ENCODE assay signal across 16 cellular contexts in the genomic region with DNA sequence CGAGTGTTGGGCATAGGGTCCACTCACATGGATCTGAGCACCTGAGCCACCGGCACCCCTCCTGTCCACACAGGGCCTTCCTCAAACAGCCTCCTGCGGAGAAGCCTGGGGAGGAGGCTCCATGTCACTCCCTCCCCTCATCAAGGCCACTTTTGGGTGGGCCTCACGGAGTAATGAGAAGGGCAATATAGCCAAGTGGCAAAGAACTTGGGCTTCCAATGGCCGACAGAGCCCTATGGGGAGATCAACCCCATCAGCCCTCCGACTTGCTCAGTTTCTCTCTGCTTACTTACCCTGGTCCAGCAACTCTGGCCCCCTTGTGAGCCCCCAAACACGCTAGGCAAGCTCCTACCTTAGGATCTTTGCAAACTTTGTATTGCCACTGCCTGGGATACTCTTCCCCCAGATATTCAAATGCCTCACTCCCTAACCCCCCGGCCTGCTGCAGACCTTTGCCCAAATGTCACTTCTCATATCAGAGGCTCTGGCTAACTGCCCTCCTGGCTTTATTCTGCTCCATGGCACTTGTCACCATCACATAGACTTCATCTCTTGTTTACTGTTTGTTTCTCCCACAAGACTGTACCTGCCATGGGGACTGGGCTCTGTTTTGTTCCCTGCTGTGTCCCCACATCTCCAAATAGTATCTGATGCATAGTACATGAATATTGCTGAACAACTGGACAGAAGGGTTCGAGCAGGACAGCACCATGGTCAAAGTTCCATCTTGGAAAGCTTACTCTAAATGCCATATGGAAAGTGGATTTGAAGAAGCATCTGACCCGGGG.
"Had no signal": no experiment of that assay in that cellular context is flagged by ENCODE, and none has a peak within 500 bp of the region (broad histone marks: within the 10 kb centered on the region; RNA-seq: fewer than 3 reads in every experiment).

No MANE protein-coding gene starts in this region.

- H3K4me1 ChIP-seq: ascending aorta, breast epithelium, transverse colon had no signal

- H3K4me1 Mint-ChIP-seq: activated CD4-positive, alpha-beta memory T cell treated with anti-CD3 and anti-CD28 coated beads, Interleukin-2, amount 10 ng/mL, durations not matched to agents 7 days and 5 days had no signal

- H3K4me3 Mint-ChIP-seq: activated CD4-positive, alpha-beta memory T cell treated with anti-CD3 and anti-CD28 coated beads, Interleukin-2, amount 10 ng/mL, durations not matched to agents 7 days and 5 days; activated naive CD4-positive, alpha-beta T cell treated with anti-CD3 and anti-CD28 coated beads, Interleukin-2, amount 10 ng/mL, durations not matched to agents 7 days and 5 days; nephron; stimulated activated naive B cell treated with anti-CD40 and anti-IgM and Interleukin-4, amounts not matched to agents 10 μg/mL and 1 μg/mL and 100 μg/mL, for 72 hours had no signal

- H3K27ac Mint-ChIP-seq: activated CD4-positive, alpha-beta memory T cell treated with anti-CD3 and anti-CD28 coated beads, Interleukin-2, amount 10 ng/mL, durations not matched to agents 7 days and 5 days; activated naive CD4-positive, alpha-beta T cell treated with anti-CD3 and anti-CD28 coated beads, Interleukin-2, amount 10 ng/mL, durations not matched to agents 7 days and 5 days; nephron; stimulated activated naive B cell treated with anti-CD40 and anti-IgM and Interleukin-4, amounts not matched to agents 10 μg/mL and 1 μg/mL and 100 μg/mL, for 72 hours had no signal

- DNase-seq: dermis blood vessel endothelial cell; erythroblast; mesendoderm; SHP77; stimulated activated CD4-positive, alpha-beta T cell treated with anti-CD3 and anti-CD28 coated beads, Interleukin-12 subunit alpha, Interleukin-12 subunit beta, amount 100 ng/mL, for 4 hours; stimulated activated naive B cell treated with anti-CD40 and anti-IgM and Interleukin-4, amounts not matched to agents 10 μg/mL and 1 μg/mL and 100 μg/mL, for 72 hours; T-helper 1 cell; transverse colon had no signal

- H3K36me3 ChIP-seq: ascending aorta, breast epithelium, transverse colon had no signal

- H3K27me3 ChIP-seq: ascending aorta, breast epithelium, hepatocyte, transverse colon had no signal

- H3K9me3 ChIP-seq: ascending aorta, breast epithelium, transverse colon had no signal

- ATAC-seq: SK-N-SH treated with all-trans-retinoic acid at 6 μM for 48 hours; stimulated activated naive B cell treated with anti-CD40 and anti-IgM and Interleukin-4, amounts not matched to agents 10 μg/mL and 1 μg/mL and 100 μg/mL, for 72 hours had no signal

- H3K27ac ChIP-seq: ascending aorta, breast epithelium, hepatocyte, transverse colon, VCaP had no signal

- H3K4me3 ChIP-seq: ascending aorta, breast epithelium, hepatocyte, transverse colon had no signal

- H3K36me3 Mint-ChIP-seq: activated naive CD4-positive, alpha-beta T cell treated with anti-CD3 and anti-CD28 coated beads, Interleukin-2, amount 10 ng/mL, durations not matched to agents 7 days and 5 days had no signal

- H3K9me3 Mint-ChIP-seq: activated CD4-positive, alpha-beta memory T cell treated with anti-CD3 and anti-CD28 coated beads, Interleukin-2, amount 10 ng/mL, durations not matched to agents 7 days and 5 days; activated naive CD4-positive, alpha-beta T cell treated with anti-CD3 and anti-CD28 coated beads, Interleukin-2, amount 10 ng/mL, durations not matched to agents 7 days and 5 days had no signal
